In the genomic region with DNA sequence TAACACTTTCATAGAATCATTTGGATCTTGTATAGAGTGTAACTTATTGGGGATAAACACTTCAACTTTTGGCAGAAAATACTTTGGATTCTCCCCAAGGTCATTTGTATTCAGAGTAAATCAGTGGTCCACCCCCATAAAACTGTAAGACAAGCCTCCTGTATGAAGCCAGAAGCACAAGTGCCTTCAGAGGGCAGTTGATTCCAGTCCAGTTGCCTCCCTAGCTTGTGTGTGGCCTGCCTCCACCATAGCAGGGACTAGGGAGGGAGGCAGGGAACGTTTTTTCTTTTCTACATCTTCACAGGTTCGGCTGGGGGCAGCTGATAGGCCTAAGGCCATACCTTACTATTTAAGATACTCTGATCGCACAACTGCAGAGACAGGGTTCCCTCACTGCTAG, we compare ENCODE assay signal across 13 cellular contexts.
"Had no signal": no experiment of that assay in that cellular context is flagged by ENCODE, and none has a peak within 500 bp of the region (broad histone marks: within the 10 kb centered on the region; RNA-seq: fewer than 3 reads in every experiment).

No MANE protein-coding gene starts in this region.

- H3K27ac Mint-ChIP-seq: T-helper 2 cell treated with Interferon-gamma antibody and Interleukin-4, amounts not matched to agents 5 μg/mL and 100 μg/mL, for 36 hours had no signal

- DNase-seq: activated CD4-positive, alpha-beta T cell treated with anti-CD3 and anti-CD28 coated beads, Interleukin-2, amount 50 U/mL, for 4 hours; activated naive CD4-positive, alpha-beta T cell; kidney; midbrain; naive B cell; psoas muscle; SJCRH30; stimulated activated CD4-positive, alpha-beta T cell treated with anti-CD3 and anti-CD28 coated beads, Interleukin-2, amount 100 ng/mL, for 24 hours; stimulated activated naive B cell treated with anti-CD40 and anti-IgM and Interleukin-4, amounts not matched to agents 10 μg/mL and 1 μg/mL and 100 μg/mL, for 72 hours; upper lobe of left lung had no signal

- H3K9me3 Mint-ChIP-seq: naive B cell; stimulated activated naive B cell treated with anti-CD40 and anti-IgM and Interleukin-4, amounts not matched to agents 10 μg/mL and 1 μg/mL and 100 μg/mL, for 72 hours; T-helper 2 cell treated with Interferon-gamma antibody and Interleukin-4, amounts not matched to agents 5 μg/mL and 100 μg/mL, for 36 hours had no signal

- ATAC-seq: psoas muscle; sciatic nerve; stimulated activated naive B cell treated with anti-CD40 and anti-IgM and Interleukin-4, amounts not matched to agents 10 μg/mL and 1 μg/mL and 100 μg/mL, for 72 hours had no signal

- H3K27me3 Mint-ChIP-seq: naive B cell; stimulated activated naive B cell treated with anti-CD40 and anti-IgM and Interleukin-4, amounts not matched to agents 10 μg/mL and 1 μg/mL and 100 μg/mL, for 72 hours had no signal

- H3K4me3 Mint-ChIP-seq: stimulated activated naive B cell treated with anti-CD40 and anti-IgM and Interleukin-4, amounts not matched to agents 10 μg/mL and 1 μg/mL and 100 μg/mL, for 72 hours; T-helper 2 cell treated with Interferon-gamma antibody and Interleukin-4, amounts not matched to agents 5 μg/mL and 100 μg/mL, for 36 hours had no signal

- H3K27me3 ChIP-seq: neutrophil, SJCRH30, upper lobe of left lung had no signal

- H3K27ac ChIP-seq: neutrophil, psoas muscle had no signal
